ENCODE assay signal across 9 cellular contexts in the genomic region with DNA sequence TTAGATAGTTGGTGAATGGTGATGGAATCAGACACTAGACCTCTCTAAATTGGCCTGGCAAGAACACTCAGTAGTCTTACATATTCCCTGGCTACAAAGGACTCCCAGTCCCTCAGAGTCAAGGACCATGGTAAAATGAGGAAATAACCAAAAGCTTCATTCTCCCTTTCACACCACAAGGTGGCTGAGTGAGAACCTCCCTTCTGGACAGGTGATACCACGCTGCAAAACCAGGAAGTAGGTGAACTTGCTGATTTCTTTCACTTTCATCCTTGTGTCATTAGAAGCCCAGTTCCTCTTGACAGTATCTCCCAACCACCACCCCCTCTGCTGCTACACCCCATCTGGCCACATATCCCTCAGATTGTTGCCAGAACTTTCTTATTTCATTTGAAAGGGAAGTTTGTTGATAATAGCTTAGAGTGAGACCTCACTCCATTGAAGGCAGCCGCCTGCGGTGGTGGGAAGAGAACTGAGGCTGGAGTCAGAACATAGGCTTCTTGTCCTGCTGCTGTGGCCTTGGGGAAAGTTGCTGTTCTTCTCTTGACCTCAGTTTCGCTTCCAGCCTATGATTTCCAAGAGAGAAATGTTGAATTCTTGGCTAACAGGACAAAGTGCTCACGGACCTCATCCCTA.
DNase-seq lines count a peak whose midpoint lies in the region; ATAC-seq and TF ChIP-seq lines count a peak whose summit lies in the region.
"Had no signal": no experiment of that assay in that cellular context is flagged by ENCODE, and none has a peak within 500 bp of the region (broad histone marks: within the 10 kb centered on the region; RNA-seq: fewer than 3 reads in every experiment).

No MANE protein-coding gene starts in this region.

- no peak overlapping the region for H3K4me3 ChIP-seq in body of pancreas
- H3K4me3 ChIP-seq: SK-N-MC had no signal

- no peaks in the 10 kb centered on the region for H3K36me3 ChIP-seq in body of pancreas (replicated peaks in 1 of 2; ENCODE audit: insufficient read depth in 1 of 2, low read depth in 2 of 2)

- peak; percentile 71 for ATAC-seq in GM21423 (IDR thresholded peaks at IDR 0.05; ENCODE audit: unreplicated experiment)
- peak; percentile 54 for ATAC-seq in HG03558 (IDR thresholded peaks at IDR 0.05; ENCODE audit: extremely low read depth, unreplicated experiment)
- ATAC-seq in body of pancreas: peak; percentile 30

- 64 to 67% methylated on average over 5 of the region's 5 CpGs for WGBS in body of pancreas, 2 donors

- H3K27me3 ChIP-seq in body of pancreas: no peaks in the 10 kb centered on the region

- TF ChIP-seq CTCF in body of pancreas (IDR thresholded peaks at IDR 0.05): peak in 5 of 7 experiments; percentile 12 to 52 (median 30)

- H3K4me1 ChIP-seq in body of pancreas: no peaks in the 10 kb centered on the region

- intact Hi-C loops in body of pancreas (cut with DNase I): no loop called here

- DNase-seq in DMS53 (lab: John Stamatoyannopoulos, UW) (peak; percentile 34), DMS53 treated with DMSO at 0.1 percent for 48 hours (lab: John Stamatoyannopoulos, UW; ENCODE audit: unreplicated experiment) (no peak), body of pancreas (peak in 2 of 4 donors; percentile 23 to 52), UCSD-AML1 (lab: John Stamatoyannopoulos, UW; ENCODE audit: unreplicated experiment) (no peak), AG08396 (ENCODE audit: low spot score) (no peak), GF-D8 (lab: John Stamatoyannopoulos, UW) (no peak)

- no peak for TF ChIP-seq POLR2A in body of pancreas (IDR thresholded peaks at IDR 0.05)

- no peaks in the 10 kb centered on the region for H3K9me3 ChIP-seq in body of pancreas

- H3K27ac ChIP-seq in body of pancreas: no peak overlapping the region
- H3K27ac ChIP-seq: SK-N-MC had no signal
